In the genomic region with DNA sequence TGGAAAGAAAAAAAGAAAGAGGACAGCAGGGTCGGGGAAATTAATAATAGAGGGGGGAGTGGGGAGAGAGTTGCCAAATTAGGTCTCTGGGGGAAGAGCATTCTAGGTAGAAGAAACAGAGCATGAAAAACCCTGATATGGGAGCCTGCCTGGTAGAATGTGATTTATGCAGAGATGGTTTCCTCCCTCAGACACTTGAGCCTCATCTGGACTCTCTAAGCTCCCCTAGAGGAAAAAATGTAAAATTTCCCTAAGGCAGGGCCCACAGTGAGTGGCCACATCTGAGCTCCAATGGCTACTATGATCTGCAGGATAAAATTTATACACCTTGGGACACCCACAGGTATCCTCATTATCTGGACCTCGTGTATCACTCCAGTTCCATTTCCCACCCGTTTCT, we compare ENCODE assay signal across 10 cellular contexts. TPM values are rescaled to one million over a fixed set of nuclear protein-coding genes. Genes with fewer than 3 reads are reported as not detected.
DNase-seq lines count a peak whose midpoint lies in the region; ATAC-seq and TF ChIP-seq lines count a peak whose summit lies in the region.
"Had no signal": no experiment of that assay in that cellular context is flagged by ENCODE, and none has a peak within 500 bp of the region (broad histone marks: within the 10 kb centered on the region; RNA-seq: fewer than 3 reads in every experiment).

No MANE protein-coding gene starts in this region.

- H3K27me3 ChIP-seq in WERI-Rb-1 (ENCODE audit: insufficient read depth, low read depth, severe bottlenecking): no peaks in the 10 kb centered on the region
- H3K27me3 ChIP-seq in skeletal muscle tissue (ENCODE audit: control insufficient read depth in 3 of 3, insufficient read depth in 3 of 3, low read length in 3 of 3): no peaks in the 10 kb centered on the region

- H3K9ac ChIP-seq in skeletal muscle tissue (ENCODE audit: low read depth in 1 of 3, low read length in 3 of 3): no peak overlapping the region

- H3K36me3 ChIP-seq in WERI-Rb-1: no peaks in the 10 kb centered on the region
- H3K36me3 ChIP-seq in skeletal muscle tissue (ENCODE audit: control insufficient read depth in 3 of 3, insufficient read depth in 3 of 3, low read length in 3 of 3): no peaks in the 10 kb centered on the region

- H3K27me3 Mint-ChIP-seq in progenitor cell of endocrine pancreas: peaks cover 11% of the 10 kb centered on the region

- H3K27ac ChIP-seq in WERI-Rb-1 (no peak overlapping the region), skeletal muscle tissue (ENCODE audit: low read depth, low read length) (peak overlapping the region; percentile 39), caudate nucleus (ENCODE audit: low read depth, low read length) (no peak overlapping the region)

- ATAC-seq in left cardiac atrium: peak; percentile 53 to 58
- no peak for ATAC-seq in GM21576 (IDR thresholded peaks at IDR 0.05; ENCODE audit: unreplicated experiment)

- TF ChIP-seq CTCF in WERI-Rb-1 (IDR thresholded peaks at IDR 0.05; ENCODE audit: low read depth, low read length): peak; percentile 13; the same call in 1 of the 2 replicates
- no peak for TF ChIP-seq CTCF in progenitor cell of endocrine pancreas (IDR thresholded peaks at IDR 0.05; ENCODE audit: unreplicated experiment)

- no peaks in the 10 kb centered on the region for H3K9me3 Mint-ChIP-seq in progenitor cell of endocrine pancreas (ENCODE audit: low read depth)
- H3K9me3 Mint-ChIP-seq: dendritic cell treated with granulocyte-macrophage colony-stimulating factor and Interleukin-4, amounts not matched to agents 40 ng/mL and 50 ng/mL, for 4 days had no signal

- no peaks in the 10 kb centered on the region for H3K9me3 ChIP-seq in WERI-Rb-1 (ENCODE audit: severe bottlenecking)
- H3K9me3 ChIP-seq in skeletal muscle tissue (ENCODE audit: control insufficient read depth in 3 of 3, low read length in 3 of 3): no peaks in the 10 kb centered on the region

- H3K4me1 Mint-ChIP-seq in progenitor cell of endocrine pancreas (ENCODE audit: low read depth): peaks cover 3% of the 10 kb centered on the region

- H3K4me3 Mint-ChIP-seq in progenitor cell of endocrine pancreas (ENCODE audit: low read depth): no peak overlapping the region
- H3K4me3 Mint-ChIP-seq: dendritic cell treated with granulocyte-macrophage colony-stimulating factor and Interleukin-4, amounts not matched to agents 40 ng/mL and 50 ng/mL, for 4 days had no signal

- H3K27ac Mint-ChIP-seq in progenitor cell of endocrine pancreas: no peak overlapping the region
- H3K27ac Mint-ChIP-seq: dendritic cell treated with granulocyte-macrophage colony-stimulating factor and Interleukin-4, amounts not matched to agents 40 ng/mL and 50 ng/mL, for 4 days had no signal

- DNase-seq in DMS53 (lab: John Stamatoyannopoulos, UW) (peak; percentile 53), DMS53 treated with DMSO at 0.1 percent for 48 hours (lab: John Stamatoyannopoulos, UW; ENCODE audit: unreplicated experiment) (no peak), WERI-Rb-1 (no peak), left cardiac atrium (no peak), caudate nucleus (lab: John Stamatoyannopoulos, UW) (no peak), progenitor cell of endocrine pancreas (ENCODE audit: low spot score, unreplicated experiment) (no peak)
- DNase-seq: NCI-H1694 had no signal

- H3K4me3 ChIP-seq in WERI-Rb-1 (ENCODE audit: low read depth, low read length) (no peak overlapping the region), skeletal muscle tissue (ENCODE audit: low read length in 3 of 3) (no peak overlapping the region)

- peaks cover 4 to 18% (median 15%) of the 10 kb centered on the region in 3 donors for H3K4me1 ChIP-seq in skeletal muscle tissue (ENCODE audit: control insufficient read depth in 3 of 3, insufficient read depth in 3 of 3, low read length in 3 of 3)

- H3K36me3 Mint-ChIP-seq in progenitor cell of endocrine pancreas (ENCODE audit: insufficient read depth): no peaks in the 10 kb centered on the region

- intact Hi-C loops in left cardiac atrium (cut with DNase I): no loop called here

RNA-seq across cellular contexts. Expression of gene EPAS1, which starts 20.6 kb away (rescaled TPM):
- total RNA-seq in left cardiac atrium (100 to 1,000 TPM; 262 to 377 TPM), skeletal muscle tissue (13.6 TPM), progenitor cell of endocrine pancreas (5.1 and 5.9 TPM in 2 replicates)

Comparison
In these comparisons a context has a peak if more than half of its experiments do, and no peak if none do; other contexts are left out.
1. RNA of gene EPAS1, which starts 20.6 kb away (total RNA-seq): 262 to 377 TPM in left cardiac atrium; 13.6 TPM in skeletal muscle tissue (single experiment) and 5.1 to 5.9 TPM in progenitor cell of endocrine pancreas; every median in the first group is over 10 times any median in the second.